Comparison of ENCODE assay signal across 22 cellular contexts in genomic region chr2:24830786-24831185, GRCh38.
"Had no signal": no experiment of that assay in that cellular context is flagged by ENCODE, and none has a peak within 500 bp of the region (broad histone marks: within the 10 kb centered on the region; RNA-seq: fewer than 3 reads in every experiment).

No MANE protein-coding gene starts in this region.

- H3K27ac ChIP-seq: esophagus muscularis mucosa, gastroesophageal sphincter, heart left ventricle, psoas muscle, right lobe of liver had no signal

- H3K9me3 ChIP-seq: esophagus muscularis mucosa, gastroesophageal sphincter, heart left ventricle, mucosa of descending colon, psoas muscle, right lobe of liver, tibial nerve had no signal

- DNase-seq: activated CD4-positive, alpha-beta memory T cell treated with anti-CD3 and anti-CD28 coated beads for 36 hours; activated CD4-positive, alpha-beta T cell treated with anti-CD3 and anti-CD28 coated beads for 4 hours; activated naive CD4-positive, alpha-beta T cell treated with Interleukin-2 at 50 U/mL for 16 hours; activated naive CD8-positive, alpha-beta T cell treated with anti-CD3 and anti-CD28 coated beads, Interleukin-2, amount 10 ng/mL, durations not matched to agents 7 days and 5 days; central memory CD4-positive, alpha-beta T cell; cortex of kidney; effector CD4-positive, alpha-beta T cell; heart left ventricle; kidney glomerular epithelial cell; mucosa of descending colon; naive B cell; right lobe of liver; stimulated activated naive CD4-positive, alpha-beta T cell treated with Interleukin-2 at 50 U/mL for 16 hours had no signal

- H3K4me3 Mint-ChIP-seq: activated CD4-positive, alpha-beta memory T cell treated with anti-CD3 and anti-CD28 coated beads for 36 hours; activated naive CD8-positive, alpha-beta T cell treated with anti-CD3 and anti-CD28 coated beads, Interleukin-2, amount 10 ng/mL, durations not matched to agents 7 days and 5 days; brain; memory B cell; naive B cell; T-helper 2 cell treated with Interferon-gamma antibody and Interleukin-4, amounts not matched to agents 5 μg/mL and 100 μg/mL, for 36 hours had no signal

- H3K9me3 Mint-ChIP-seq: activated CD4-positive, alpha-beta memory T cell treated with anti-CD3 and anti-CD28 coated beads for 36 hours; activated naive CD8-positive, alpha-beta T cell treated with anti-CD3 and anti-CD28 coated beads, Interleukin-2, amount 10 ng/mL, durations not matched to agents 7 days and 5 days; brain; memory B cell; naive B cell; neural crest cell; T-helper 2 cell treated with Interferon-gamma antibody and Interleukin-4, amounts not matched to agents 5 μg/mL and 100 μg/mL, for 36 hours had no signal

- H3K4me3 ChIP-seq: esophagus muscularis mucosa, gastroesophageal sphincter, heart left ventricle, mucosa of descending colon, psoas muscle, right lobe of liver, tibial nerve had no signal

- H3K36me3 ChIP-seq: right lobe of liver had no signal

- FAIRE-seq: TTC549 had no signal

- H3K27me3 Mint-ChIP-seq: activated CD4-positive, alpha-beta memory T cell treated with anti-CD3 and anti-CD28 coated beads for 36 hours; activated naive CD8-positive, alpha-beta T cell treated with anti-CD3 and anti-CD28 coated beads, Interleukin-2, amount 10 ng/mL, durations not matched to agents 7 days and 5 days; memory B cell; naive B cell had no signal

- H3K27ac Mint-ChIP-seq: activated CD4-positive, alpha-beta memory T cell treated with anti-CD3 and anti-CD28 coated beads for 36 hours; activated naive CD8-positive, alpha-beta T cell treated with anti-CD3 and anti-CD28 coated beads, Interleukin-2, amount 10 ng/mL, durations not matched to agents 7 days and 5 days; memory B cell had no signal

- ATAC-seq: gastroesophageal sphincter, heart left ventricle, mucosa of descending colon, psoas muscle, right lobe of liver had no signal

- H3K27me3 ChIP-seq: esophagus muscularis mucosa, gastroesophageal sphincter, heart left ventricle, right lobe of liver, tibial nerve had no signal
